In the genomic region with DNA sequence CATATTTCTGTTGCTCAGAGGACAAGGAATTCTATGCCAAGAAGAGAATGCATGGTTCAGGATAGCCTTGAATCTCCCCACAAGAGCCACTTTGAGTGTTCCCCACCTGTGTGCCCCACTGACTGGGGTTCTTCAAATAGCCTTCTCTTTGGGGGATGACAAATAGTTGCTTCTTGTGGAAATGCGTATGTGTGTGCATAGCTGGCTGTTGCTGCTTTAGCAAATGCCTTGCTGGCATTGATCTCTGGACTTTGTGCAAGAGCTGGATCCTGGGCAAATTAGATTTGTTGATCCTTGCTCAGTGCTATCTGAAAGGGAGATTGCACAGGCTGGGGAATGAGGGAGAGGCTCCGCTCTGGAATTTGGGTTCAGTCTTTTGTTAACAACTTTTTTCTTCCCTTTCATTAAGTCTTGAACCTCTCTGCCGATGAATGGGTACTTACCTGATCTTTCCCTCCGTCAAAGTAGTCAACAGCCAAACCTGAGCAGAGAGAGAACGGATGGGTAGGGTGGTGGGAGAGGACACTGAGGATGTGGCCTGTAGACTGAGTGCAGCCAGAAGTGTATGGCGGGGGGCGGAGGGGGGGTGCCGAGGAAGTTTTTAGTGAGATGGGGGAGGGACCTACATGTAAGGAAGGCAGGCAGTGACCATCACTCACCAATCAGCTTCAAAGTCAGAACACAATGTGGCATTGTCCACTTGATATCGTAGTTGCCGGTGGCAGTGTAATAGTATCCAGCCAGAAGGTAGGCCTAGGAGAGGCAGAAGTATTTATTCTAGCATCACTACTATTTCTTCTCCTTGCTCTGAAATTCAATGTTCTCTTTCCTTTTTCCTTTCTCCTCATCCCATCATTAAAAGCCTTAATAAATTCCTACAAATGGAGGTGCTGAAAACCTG, we compare ENCODE assay signal across 21 cellular contexts. TPM values are rescaled to one million over a fixed set of nuclear protein-coding genes. Genes with fewer than 3 reads are reported as not detected.
A peak's percentile ranks its signal among the peaks of the same experiment; 100 is the strongest.
DNase-seq lines count a peak whose midpoint lies in the region; ATAC-seq and TF ChIP-seq lines count a peak whose summit lies in the region.
"Had no signal": no experiment of that assay in that cellular context is flagged by ENCODE, and none has a peak within 500 bp of the region (broad histone marks: within the 10 kb centered on the region; RNA-seq: fewer than 3 reads in every experiment).

No MANE protein-coding gene starts in this region.

- H3K9ac ChIP-seq in liver (ENCODE audit: low read depth in 1 of 2, low read length in 2 of 2) = peak overlapping the region in 1 of 2 donors; percentile 12
- H3K9ac ChIP-seq: BLaER1 treated with 17β-estradiol and CSF1 and Interleukin-3, amounts not matched to agents 10 nM and 100 nM; KMS-11 had no signal

- H3K4me1 ChIP-seq in liver (ENCODE audit: control insufficient read depth in 4 of 4, insufficient read depth in 4 of 4, low read length in 3 of 4) (peaks cover 4 to 28% (median 25%) of the 10 kb centered on the region in 4 donors), upper lobe of left lung (peaks cover 0 to 41% (median 28%) of the 10 kb centered on the region in 4 donors)
- H3K4me1 ChIP-seq: BLaER1 treated with 17β-estradiol and CSF1 and Interleukin-3, amounts not matched to agents 10 nM and 100 nM had no signal

- no peak overlapping the region for H3K4me3 Mint-ChIP-seq in activated naive CD8-positive, alpha-beta T cell
- H3K4me3 Mint-ChIP-seq in activated naive CD8-positive, alpha-beta T cell treated with anti-CD3 and anti-CD28 coated beads, Interleukin-2, amount 50 U/mL, for 24 hours = no peak overlapping the region
- H3K4me3 Mint-ChIP-seq: activated CD4-positive, alpha-beta memory T cell treated with anti-CD3 and anti-CD28 coated beads for 36 hours had no signal

- no peak overlapping the region for H3K4me3 ChIP-seq in liver (ENCODE audit: low read depth in 1 of 3, low read length in 3 of 3)
- no peak overlapping the region for H3K4me3 ChIP-seq in upper lobe of left lung
- H3K4me3 ChIP-seq: BLaER1 treated with 17β-estradiol and CSF1 and Interleukin-3, amounts not matched to agents 10 nM and 100 nM; cardiac muscle cell; ovary had no signal

- no peaks in the 10 kb centered on the region for H3K9me3 ChIP-seq in liver (ENCODE audit: control insufficient read depth in 4 of 4, low read length in 3 of 4)
- no peaks in the 10 kb centered on the region for H3K9me3 ChIP-seq in upper lobe of left lung
- H3K9me3 ChIP-seq: BLaER1 treated with 17β-estradiol and CSF1 and Interleukin-3, amounts not matched to agents 10 nM and 100 nM; ovary had no signal

- peaks cover 5% of the 10 kb centered on the region for H3K36me3 Mint-ChIP-seq in activated naive CD8-positive, alpha-beta T cell
- peaks cover 37% of the 10 kb centered on the region for H3K36me3 Mint-ChIP-seq in activated naive CD8-positive, alpha-beta T cell treated with anti-CD3 and anti-CD28 coated beads, Interleukin-2, amount 50 U/mL, for 24 hours (ENCODE audit: low read depth)

- no peak for DNase-seq in activated naive CD8-positive, alpha-beta T cell treated with anti-CD3 and anti-CD28 coated beads, Interleukin-2, amount 50 U/mL, for 24 hours
- DNase-seq in upper lobe of left lung = no peak
- DNase-seq: activated CD4-positive, alpha-beta memory T cell treated with anti-CD3 and anti-CD28 coated beads for 36 hours; left ventricle myocardium superior; NCI-H1048; NCI-H2081; NCI-H510A; ovary; stimulated activated naive CD8-positive, alpha-beta T cell treated with anti-CD3 and anti-CD28 coated beads, Interleukin-15, Interleukin-2, amounts not matched to agents 100 U/mL and 50 U/mL, for 24 hours; T-helper 1 cell had no signal

- H3K27me3 Mint-ChIP-seq in activated naive CD8-positive, alpha-beta T cell = no peaks in the 10 kb centered on the region
- H3K27me3 Mint-ChIP-seq in activated naive CD8-positive, alpha-beta T cell treated with anti-CD3 and anti-CD28 coated beads, Interleukin-2, amount 50 U/mL, for 24 hours = no peaks in the 10 kb centered on the region
- H3K27me3 Mint-ChIP-seq: activated CD4-positive, alpha-beta memory T cell treated with anti-CD3 and anti-CD28 coated beads for 36 hours had no signal

- H3K36me3 ChIP-seq in liver (ENCODE audit: control insufficient read depth in 4 of 4, insufficient read depth in 3 of 4, low read depth in 1 of 4, low read length in 3 of 4) (peaks cover 2 to 59% (median 47%) of the 10 kb centered on the region in 4 donors), upper lobe of left lung (peaks cover 47 to 80% (median 52%) of the 10 kb centered on the region in 4 donors)
- H3K36me3 ChIP-seq: ovary had no signal

- TF ChIP-seq CTCF in liver (IDR thresholded peaks at IDR 0.05; ENCODE audit: low read depth, low read length, missing input control) = no peak
- no peak for TF ChIP-seq CTCF in upper lobe of left lung (IDR thresholded peaks at IDR 0.05)

- peak overlapping the region; percentile 74 to 78 for H3K27ac ChIP-seq in liver (ENCODE audit: low read depth in 1 of 2, low read length in 2 of 2)
- peak overlapping the region in 3 of 4 donors; percentile 20 to 46 (median 35) for H3K27ac ChIP-seq in upper lobe of left lung
- H3K27ac ChIP-seq: BLaER1 treated with 17β-estradiol and CSF1 and Interleukin-3, amounts not matched to agents 10 nM and 100 nM; cardiac muscle cell; KMS-11; ovary; VCaP had no signal

- H3K27ac Mint-ChIP-seq in activated naive CD8-positive, alpha-beta T cell = peak overlapping the region; percentile 61
- no peak overlapping the region for H3K27ac Mint-ChIP-seq in activated naive CD8-positive, alpha-beta T cell treated with anti-CD3 and anti-CD28 coated beads, Interleukin-2, amount 50 U/mL, for 24 hours
- H3K27ac Mint-ChIP-seq: activated CD4-positive, alpha-beta memory T cell treated with anti-CD3 and anti-CD28 coated beads for 36 hours had no signal

- H3K27me3 ChIP-seq in liver (ENCODE audit: control insufficient read depth in 4 of 4, insufficient read depth in 4 of 4, low read length in 3 of 4) (no peaks in the 10 kb centered on the region), upper lobe of left lung (no peaks in the 10 kb centered on the region)
- H3K27me3 ChIP-seq: BLaER1 treated with 17β-estradiol and CSF1 and Interleukin-3, amounts not matched to agents 10 nM and 100 nM; cardiac muscle cell; ovary had no signal

- H3K9me3 Mint-ChIP-seq in activated naive CD8-positive, alpha-beta T cell (ENCODE audit: low read depth) = no peaks in the 10 kb centered on the region
- no peaks in the 10 kb centered on the region for H3K9me3 Mint-ChIP-seq in activated naive CD8-positive, alpha-beta T cell treated with anti-CD3 and anti-CD28 coated beads, Interleukin-2, amount 50 U/mL, for 24 hours
- H3K9me3 Mint-ChIP-seq: activated CD4-positive, alpha-beta memory T cell treated with anti-CD3 and anti-CD28 coated beads for 36 hours had no signal

- 62% methylated on average over 10 of the region's 10 CpGs for WGBS in liver
- WGBS in upper lobe of left lung, 2 donors = 84 to 92% methylated on average over 10 of the region's 10 CpGs

- no peak for TF ChIP-seq POLR2A in upper lobe of left lung (IDR thresholded peaks at IDR 0.05)

- no peak for TF ChIP-seq EP300 in upper lobe of left lung (IDR thresholded peaks at IDR 0.05)

- no peak for ATAC-seq in activated naive CD8-positive, alpha-beta T cell treated with anti-CD3 and anti-CD28 coated beads, Interleukin-2, amount 50 U/mL, for 24 hours
- ATAC-seq in upper lobe of left lung (ENCODE audit: low FRiP score in 2 of 2) = no peak
- no peak for ATAC-seq in GM21390 (IDR thresholded peaks at IDR 0.05; ENCODE audit: unreplicated experiment)
- no peak for ATAC-seq in GM18519 (IDR thresholded peaks at IDR 0.05; ENCODE audit: low FRiP score, unreplicated experiment)
- ATAC-seq: esophagus mucosa; left ventricle myocardium superior; Right ventricle myocardium inferior; sciatic nerve; stimulated activated naive CD8-positive, alpha-beta T cell treated with anti-CD3 and anti-CD28 coated beads, Interleukin-15, Interleukin-2, amounts not matched to agents 100 U/mL and 50 U/mL, for 24 hours had no signal

- peak; percentile 46 to 66 for TF ChIP-seq RAD21 in liver (IDR thresholded peaks at IDR 0.05)

- no peaks in the 10 kb centered on the region for H3K4me1 Mint-ChIP-seq in activated naive CD8-positive, alpha-beta T cell (ENCODE audit: low read depth)
- no peaks in the 10 kb centered on the region for H3K4me1 Mint-ChIP-seq in activated naive CD8-positive, alpha-beta T cell treated with anti-CD3 and anti-CD28 coated beads, Interleukin-2, amount 50 U/mL, for 24 hours

TF ChIP-seq in liver, 16 proteins besides CTCF, POLR2A, EP300 and RAD21 (continues in another document):
- TF ChIP-seq RXRA (IDR thresholded peaks at IDR 0.05) = peak; percentile 73 to 79
- TF ChIP-seq HNF4G (IDR thresholded peaks at IDR 0.05) = peak; percentile 93
- TF ChIP-seq FOXA1 (IDR thresholded peaks at IDR 0.05) = peak; percentile 33
- TF ChIP-seq, protein P1, sequence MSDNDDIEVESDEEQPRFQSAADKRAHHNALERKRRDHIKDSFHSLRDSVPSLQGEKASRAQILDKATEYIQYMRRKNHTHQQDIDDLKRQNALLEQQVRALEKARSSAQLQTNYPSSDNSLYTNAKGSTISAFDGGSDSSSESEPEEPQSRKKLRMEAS (IDR thresholded peaks at IDR 0.05) = peak; percentile 66
- TF ChIP-seq FOXA2 (IDR thresholded peaks at IDR 0.05) = peak; percentile 74
- TF ChIP-seq YY1 (IDR thresholded peaks at IDR 0.05) = peak; percentile 60
- TF ChIP-seq HNF4A (conservative IDR thresholded peaks at IDR 0.05) = peak; percentile 97 to 99
- peak; percentile 93 for TF ChIP-seq SP1 (IDR thresholded peaks at IDR 0.05)
- TF ChIP-seq EGR1 (IDR thresholded peaks at IDR 0.05; ENCODE audit: low read depth in 2 of 2) = no peak

RNA-seq across cellular contexts. Expression of a gene that starts 10.7 kb away (rescaled TPM):
- total RNA-seq in liver (10 to 100 TPM; 14.7 to 18.0 TPM), upper lobe of left lung (10 to 100 TPM; 30.4 to 47.4 (median 38.3) TPM)
- polyA plus RNA-seq in liver = 10 to 100 TPM; 11.5 to 28.6 TPM

RNA-seq across cellular contexts. Expression of a gene that starts 10.9 kb away (rescaled TPM):
- total RNA-seq in liver = 10 to 100 TPM; 82.7 to 99.1 TPM
- polyA plus RNA-seq in liver = 100 to 1,000 TPM; 107 to 133 TPM
- 100 to 1,000 TPM; 101 to 196 (median 140) TPM for total RNA-seq in upper lobe of left lung

RNA-seq across cellular contexts. Expression of a gene that starts 30.2 kb away (rescaled TPM):
- total RNA-seq in liver (10 to 100 TPM; 19.7 to 41.0 TPM), upper lobe of left lung (100 to 1,000 TPM in 4 of 6 donors, 10 to 100 TPM in 2; 56.3 to 215 (median 114) TPM)
- polyA plus RNA-seq in liver = 10 to 100 TPM; 15.2 to 19.4 TPM

RNA-seq across cellular contexts. Expression of a gene that starts 36.9 kb away (rescaled TPM):
- 10 to 100 TPM; 57.7 to 96.5 TPM for total RNA-seq in liver
- 10 to 100 TPM; 41.9 to 96.3 TPM for polyA plus RNA-seq in liver
- 100 to 1,000 TPM in 1 of 6 donors, 10 to 100 TPM in 5; 56.3 to 110 (median 84.1) TPM for total RNA-seq in upper lobe of left lung

RNA-seq across cellular contexts. Expression of a gene that starts 37.6 kb away (rescaled TPM):
- total RNA-seq in liver (10 to 100 TPM; 49.2 to 53.8 TPM), upper lobe of left lung (100 to 1,000 TPM in 5 of 6 donors, 10 to 100 TPM in 1; 83.8 to 291 (median 179) TPM)
- polyA plus RNA-seq in liver = 100 to 1,000 TPM in 1 of 2 donors, 10 to 100 TPM in 1; 77.7 to 193 TPM
